21 cellular contexts compared by ENCODE assay signal in the genomic region with DNA sequence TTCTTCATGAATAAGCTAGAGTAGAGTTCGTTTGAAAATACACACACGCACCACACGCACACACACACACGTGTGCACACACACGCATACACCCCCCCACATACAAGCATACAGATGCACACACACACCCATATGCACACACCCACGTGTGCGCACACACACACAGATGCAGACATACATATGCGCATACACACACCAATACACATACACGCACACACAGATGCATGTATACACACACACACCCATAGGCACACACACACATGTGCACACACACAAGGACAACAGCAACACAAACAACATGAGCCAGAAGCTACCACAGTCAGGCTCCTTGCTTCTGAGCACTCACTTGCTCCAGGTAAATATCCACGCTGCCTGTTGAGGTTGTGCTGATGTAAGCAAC.
"Had no signal": no experiment of that assay in that cellular context is flagged by ENCODE, and none has a peak within 500 bp of the region (broad histone marks: within the 10 kb centered on the region; RNA-seq: fewer than 3 reads in every experiment).

No MANE protein-coding gene starts in this region.

- H3K9me3 Mint-ChIP-seq: neural progenitor cell had no signal

- H3K27me3 Mint-ChIP-seq: naive B cell, progenitor cell of endocrine pancreas had no signal

- FAIRE-seq: endothelial cell of umbilical vein, pancreas, small intestine had no signal

- H3K36me3 Mint-ChIP-seq: naive B cell had no signal

- DNase-seq: colonic mucosa; dermis blood vessel endothelial cell; erythroblast; foreskin keratinocyte; heart left ventricle; hippocampal formation; left colon; left ventricle myocardium superior; mesenchymal stem cell; naive B cell; occipital lobe; right cardiac atrium; small intestine; stimulated activated CD4-positive, alpha-beta T cell treated with anti-CD3 and anti-CD28 coated beads, Interleukin-12 subunit alpha, Interleukin-12 subunit beta, amount 100 ng/mL, for 4 hours; stimulated activated naive CD8-positive, alpha-beta T cell treated with anti-CD3 and anti-CD28 coated beads, Interleukin-15, Interleukin-2, amounts not matched to agents 100 U/mL and 50 U/mL, for 24 hours; thyroid gland; upper lobe of left lung had no signal

- H3K27ac Mint-ChIP-seq: neural progenitor cell, progenitor cell of endocrine pancreas had no signal
